In the genomic region with DNA sequence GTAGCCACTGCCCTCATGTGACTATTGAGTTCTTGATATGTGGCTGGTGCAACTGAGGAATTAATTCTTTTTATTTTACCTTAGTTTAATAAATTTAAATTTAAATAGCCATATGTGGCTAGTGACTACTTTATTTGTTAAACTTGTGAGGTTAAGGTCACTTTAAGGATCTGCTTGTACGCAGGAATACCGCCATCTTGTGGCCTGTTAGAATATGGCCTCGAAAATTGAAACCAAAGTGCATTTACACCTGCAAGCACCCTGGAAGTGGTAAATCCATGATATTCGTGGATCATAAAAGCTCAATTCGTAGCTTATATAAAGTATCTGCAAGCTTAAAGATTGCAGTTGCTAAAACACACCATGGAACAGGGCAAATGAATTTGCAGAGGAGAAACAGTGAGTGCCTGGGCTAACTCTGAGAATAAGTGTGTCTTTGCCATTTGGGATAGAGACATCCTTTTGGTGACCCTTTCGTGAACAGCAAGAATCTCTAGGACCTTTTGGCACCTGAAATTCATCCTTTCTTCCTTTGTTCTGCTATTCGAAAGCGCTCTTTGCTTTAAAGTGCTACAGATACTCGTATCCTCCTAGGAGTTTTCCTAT, we compare ENCODE assay signal across 8 cellular contexts. TPM values are rescaled to one million over a fixed set of nuclear protein-coding genes. Genes with fewer than 3 reads are reported as not detected.
DNase-seq lines count a peak whose midpoint lies in the region; ATAC-seq and TF ChIP-seq lines count a peak whose summit lies in the region.

No MANE protein-coding gene starts in this region.

- intact Hi-C loops in breast epithelium (cut with DNase I; ENCODE audit: low total_unique reads) = no loop called here
- intact Hi-C loops in lower lobe of right lung (cut with DNase I) = no loop called here

- TF ChIP-seq CTCF in GM12874 (IDR thresholded peaks at IDR 0.05; ENCODE audit: insufficient read depth, low read depth, low read length) = peak; percentile 61; the same call in 1 of the 2 replicates
- TF ChIP-seq CTCF in breast epithelium (IDR thresholded peaks at IDR 0.05) = peak in 2 of 3 donors; percentile 28 to 41
- TF ChIP-seq CTCF in lower lobe of right lung (IDR thresholded peaks at IDR 0.05) = peak; percentile 69

- no peaks in the 10 kb centered on the region for H3K36me3 ChIP-seq in breast epithelium
- H3K36me3 ChIP-seq in lower lobe of right lung = no peaks in the 10 kb centered on the region

- ATAC-seq in HG02981 (IDR thresholded peaks at IDR 0.05; ENCODE audit: unreplicated experiment) (peak; percentile 88), lower lobe of right lung (no peak), HG03521 (IDR thresholded peaks at IDR 0.05; ENCODE audit: unreplicated experiment) (no peak), HG03571 (IDR thresholded peaks at IDR 0.05; ENCODE audit: unreplicated experiment) (no peak)

- H3K4me3 ChIP-seq in breast epithelium (no peak overlapping the region), lower lobe of right lung (no peak overlapping the region)

- H3K9me3 ChIP-seq in breast epithelium (no peaks in the 10 kb centered on the region), lower lobe of right lung (no peaks in the 10 kb centered on the region)

- DNase-seq in CD1c-positive myeloid dendritic cell (ENCODE audit: extremely low spot score) = peak; percentile 40
- DNase-seq in NCI-H526 (lab: John Stamatoyannopoulos, UW) = peak; percentile 43 to 77
- DNase-seq in breast epithelium (ENCODE audit: low spot score in 2 of 2) = no peak
- DNase-seq in lower lobe of right lung = no peak

- no peaks in the 10 kb centered on the region for H3K4me1 ChIP-seq in breast epithelium
- H3K4me1 ChIP-seq in lower lobe of right lung = no peaks in the 10 kb centered on the region

- H3K27ac ChIP-seq in breast epithelium (no peak overlapping the region), lower lobe of right lung (no peak overlapping the region)

- no peak for TF ChIP-seq POLR2A in breast epithelium (IDR thresholded peaks at IDR 0.05)

- H3K27me3 ChIP-seq in breast epithelium (no peaks in the 10 kb centered on the region), lower lobe of right lung (ENCODE audit: low read depth) (no peaks in the 10 kb centered on the region)

RNA-seq across cellular contexts. Expression of a gene that starts 59.9 kb away (rescaled TPM):
- not detected for total RNA-seq in breast epithelium
- total RNA-seq in lower lobe of right lung = not detected

Comparison
In these comparisons a context has a peak if more than half of its experiments do, and no peak if none do; other contexts are left out.
1. DNase-seq: peak in CD1c-positive myeloid dendritic cell (single experiment) and NCI-H526 (2 of 2); none in breast epithelium (0 of 2) and lower lobe of right lung (single experiment).
2. Peak in every context shown above with its lines, with median percentiles within 50 percentile points of each other: CTCF ChIP-seq.